ENCODE assay signal across 20 cellular contexts in genomic region chr14:30541318-30541717, GRCh38.
"Had no signal": no experiment of that assay in that cellular context is flagged by ENCODE, and none has a peak within 500 bp of the region (broad histone marks: within the 10 kb centered on the region; RNA-seq: fewer than 3 reads in every experiment).

No MANE protein-coding gene starts in this region.

- DNase-seq: effector memory CD8-positive, alpha-beta T cell; esophagus squamous epithelium; foreskin fibroblast; heart left ventricle; hippocampal formation; kidney glomerular epithelial cell; natural killer cell; right cardiac atrium; stimulated activated CD4-positive, alpha-beta T cell treated with anti-CD3 and anti-CD28 coated beads, Interleukin-2, amount 100 ng/mL, for 48 hours; tibial artery; upper lobe of left lung; uterus had no signal

- H3K27ac Mint-ChIP-seq: dendritic cell treated with granulocyte-macrophage colony-stimulating factor and Interleukin-4, amounts not matched to agents 40 ng/mL and 50 ng/mL, for 4 days; effector memory CD8-positive, alpha-beta T cell; mesothelial cell of epicardium; natural killer cell; stimulated activated naive CD8-positive, alpha-beta T cell treated with anti-CD3 and anti-CD28 coated beads, Interleukin-15, Interleukin-2, amounts not matched to agents 100 ng/mL and 50 ng/mL, for 24 hours had no signal

- H3K27ac ChIP-seq: esophagus squamous epithelium, heart left ventricle, tibial artery, upper lobe of left lung, uterus had no signal

- H3K9me3 Mint-ChIP-seq: dendritic cell treated with granulocyte-macrophage colony-stimulating factor and Interleukin-4, amounts not matched to agents 40 ng/mL and 50 ng/mL, for 4 days; effector memory CD8-positive, alpha-beta T cell; natural killer cell; neural crest cell; stimulated activated naive CD8-positive, alpha-beta T cell treated with anti-CD3 and anti-CD28 coated beads, Interleukin-15, Interleukin-2, amounts not matched to agents 100 ng/mL and 50 ng/mL, for 24 hours had no signal

- H3K27me3 ChIP-seq: esophagus squamous epithelium, tibial artery, upper lobe of left lung, uterus had no signal

- H3K4me1 Mint-ChIP-seq: mesothelial cell of epicardium, natural killer cell, neural crest cell had no signal

- FAIRE-seq: colon, islet of Langerhans had no signal

- H3K4me2 ChIP-seq: smooth muscle cell had no signal

- H3K4me3 Mint-ChIP-seq: dendritic cell treated with granulocyte-macrophage colony-stimulating factor and Interleukin-4, amounts not matched to agents 40 ng/mL and 50 ng/mL, for 4 days; effector memory CD8-positive, alpha-beta T cell; mesothelial cell of epicardium; natural killer cell; neural crest cell; stimulated activated naive CD8-positive, alpha-beta T cell treated with anti-CD3 and anti-CD28 coated beads, Interleukin-15, Interleukin-2, amounts not matched to agents 100 ng/mL and 50 ng/mL, for 24 hours had no signal

- ATAC-seq: effector memory CD8-positive, alpha-beta T cell; heart left ventricle; left lobe of liver; natural killer cell; right cardiac atrium had no signal

- H3K36me3 Mint-ChIP-seq: mesothelial cell of epicardium had no signal

- H3K9me3 ChIP-seq: esophagus squamous epithelium, tibial artery, upper lobe of left lung, uterus had no signal

- H3K4me1 ChIP-seq: esophagus squamous epithelium, heart left ventricle, tibial artery, upper lobe of left lung, uterus had no signal

- H3K36me3 ChIP-seq: esophagus squamous epithelium, heart left ventricle, tibial artery, upper lobe of left lung, uterus had no signal

- H3K4me3 ChIP-seq: esophagus squamous epithelium, heart left ventricle, smooth muscle cell, tibial artery, upper lobe of left lung, uterus had no signal
